ENCODE assay signal across 13 cellular contexts in genomic region chr22:22510833-22511232, GRCh38. TPM values are rescaled to one million over a fixed set of nuclear protein-coding genes. Genes with fewer than 3 reads are reported as not detected.
"Had no signal": no experiment of that assay in that cellular context is flagged by ENCODE, and none has a peak within 500 bp of the region (broad histone marks: within the 10 kb centered on the region; RNA-seq: fewer than 3 reads in every experiment).

No MANE protein-coding gene starts in this region.

RNA-seq across cellular contexts. Expression of gene ZNF280A, which starts 9.2 kb away (rescaled TPM):
- total RNA-seq: activated B cell treated with CpG ODN at 0.5 μM for 24 hours; activated CD4-positive, alpha-beta memory T cell treated with anti-CD3 and anti-CD28 coated beads for 36 hours; activated CD4-positive, alpha-beta memory T cell treated with anti-CD3 and anti-CD28 coated beads, Interleukin-2, amount 10 ng/mL, durations not matched to agents 7 days and 5 days; activated CD4-positive, alpha-beta T cell treated with anti-CD3 and anti-CD28 coated beads for 36 hours; activated CD4-positive, alpha-beta T cell treated with anti-CD3 and anti-CD28 coated beads, Interleukin-2, amount 10 ng/mL, durations not matched to agents 24 days and 14 days; activated CD4-positive, alpha-beta T cell treated with anti-CD3 and anti-CD28 coated beads, Interleukin-2, amount 10 ng/mL, durations not matched to agents 7 days and 5 days; activated CD8-positive, alpha-beta memory T cell treated with anti-CD3 and anti-CD28 coated beads for 36 hours; activated CD8-positive, alpha-beta memory T cell treated with anti-CD3 and anti-CD28 coated beads, Interleukin-2, amount 10 ng/mL, durations not matched to agents 7 days and 5 days; activated CD8-positive, alpha-beta T cell treated with anti-CD3 and anti-CD28 coated beads for 36 hours; activated CD8-positive, alpha-beta T cell treated with anti-CD3 and anti-CD28 coated beads, Interleukin-2, amount 10 ng/mL, durations not matched to agents 7 days and 5 days; T-helper 1 cell treated with Interleukin-12 subunit alpha and Interleukin-12 subunit beta and Interleukin-4 antibody, amounts not matched to agents 30 ng/mL and 1 ng/mL, for 36 hours; T-helper 17 cell; T-helper 2 cell treated with Interferon-gamma antibody and Interleukin-4, amounts not matched to agents 100 ng/mL and 5 ng/mL, for 36 hours had no signal

RNA-seq across cellular contexts. Expression of gene PRAME, which starts 48.2 kb away (rescaled TPM):
- total RNA-seq: activated B cell treated with CpG ODN at 0.5 μM for 24 hours; activated CD4-positive, alpha-beta memory T cell treated with anti-CD3 and anti-CD28 coated beads for 36 hours; activated CD4-positive, alpha-beta memory T cell treated with anti-CD3 and anti-CD28 coated beads, Interleukin-2, amount 10 ng/mL, durations not matched to agents 7 days and 5 days; activated CD4-positive, alpha-beta T cell treated with anti-CD3 and anti-CD28 coated beads, Interleukin-2, amount 10 ng/mL, durations not matched to agents 24 days and 14 days; activated CD4-positive, alpha-beta T cell treated with anti-CD3 and anti-CD28 coated beads, Interleukin-2, amount 10 ng/mL, durations not matched to agents 7 days and 5 days; activated CD8-positive, alpha-beta memory T cell treated with anti-CD3 and anti-CD28 coated beads for 36 hours; activated CD8-positive, alpha-beta memory T cell treated with anti-CD3 and anti-CD28 coated beads, Interleukin-2, amount 10 ng/mL, durations not matched to agents 7 days and 5 days; activated CD8-positive, alpha-beta T cell treated with anti-CD3 and anti-CD28 coated beads for 36 hours; activated CD8-positive, alpha-beta T cell treated with anti-CD3 and anti-CD28 coated beads, Interleukin-2, amount 10 ng/mL, durations not matched to agents 7 days and 5 days; T-helper 1 cell treated with Interleukin-12 subunit alpha and Interleukin-12 subunit beta and Interleukin-4 antibody, amounts not matched to agents 30 ng/mL and 1 ng/mL, for 36 hours; T-helper 17 cell; T-helper 2 cell treated with Interferon-gamma antibody and Interleukin-4, amounts not matched to agents 100 ng/mL and 5 ng/mL, for 36 hours had no signal
